ENCODE assay signal across 15 cellular contexts in the genomic region with DNA sequence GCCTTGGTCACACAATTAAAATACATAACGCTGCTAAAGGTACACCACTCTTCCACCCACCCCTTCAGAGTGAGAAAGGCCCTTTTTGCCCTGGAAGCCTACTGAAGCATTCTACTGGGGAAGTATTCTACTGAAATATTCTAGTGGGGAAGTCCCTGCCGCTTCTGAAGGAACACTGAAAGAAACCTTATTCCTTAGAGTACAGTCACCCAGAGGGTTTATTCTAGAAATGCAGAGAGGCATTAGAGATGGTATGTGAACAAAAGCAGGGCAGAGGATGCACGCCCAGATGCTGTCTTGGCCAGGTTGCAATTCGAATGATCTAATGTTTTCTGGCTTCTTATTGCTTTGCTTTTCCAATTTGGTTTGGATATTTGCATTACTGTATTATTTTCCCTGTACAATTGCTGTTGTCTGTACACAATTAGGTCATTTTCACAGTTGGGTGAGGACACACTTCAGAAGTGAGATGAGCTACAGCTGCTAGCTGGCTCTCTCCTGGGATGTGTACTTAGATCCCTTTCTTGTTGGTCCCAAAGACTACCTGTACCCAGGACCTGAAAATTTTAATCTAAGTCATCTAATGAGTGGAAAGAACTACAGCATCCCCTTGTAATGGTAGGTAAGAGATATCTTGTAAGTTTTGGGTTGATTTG. TPM values are rescaled to one million over a fixed set of nuclear protein-coding genes. Genes with fewer than 3 reads are reported as not detected.
DNase-seq lines count a peak whose midpoint lies in the region; ATAC-seq, FAIRE-seq and TF ChIP-seq lines count a peak whose summit lies in the region.
"Had no signal": no experiment of that assay in that cellular context is flagged by ENCODE, and none has a peak within 500 bp of the region (broad histone marks: within the 10 kb centered on the region; RNA-seq: fewer than 3 reads in every experiment).

No MANE protein-coding gene starts in this region.

- H3K36me3 ChIP-seq in endothelial cell of umbilical vein (ENCODE audit: control insufficient read depth in 2 of 2, extremely low read depth in 1 of 2, insufficient read depth in 2 of 2, low read length in 2 of 2): no peaks in the 10 kb centered on the region
- H3K36me3 ChIP-seq in trophoblast cell (ENCODE audit: control insufficient read depth in 1 of 2, insufficient read depth in 2 of 2, low read length in 2 of 2): no peaks in the 10 kb centered on the region
- H3K36me3 ChIP-seq in right lobe of liver: no peaks in the 10 kb centered on the region
- H3K36me3 ChIP-seq: gastrocnemius medialis, sigmoid colon had no signal

- dilution Hi-C loops in endothelial cell of umbilical vein (cut with MboI; ENCODE audit: extremely low pct_ligation_motif_present, low sequenced_read_pairs): no loop called here

- no peak overlapping the region for H3K9ac ChIP-seq in endothelial cell of umbilical vein (replicated peaks; ENCODE audit: extremely low read depth, insufficient read depth, low read length)
- no peak overlapping the region for H3K9ac ChIP-seq in trophoblast cell (ENCODE audit: low read length)

- POLR2A ChIA-PET in GM10248 (lab: Yijun Ruan, JAX) (no interaction called here), endothelial cell of umbilical vein (lab: Charles Lee) (no interaction called here)

- no peak overlapping the region for H4K12ac ChIP-seq in trophoblast cell (ENCODE audit: low read depth, low read length)

- H3K27me3 Mint-ChIP-seq in natural killer cell treated with Interleukin-12 subunit alpha and Interleukin-12 subunit beta and Interleukin-15 and Interleukin-18, amount 100 ng/mL, for 72 hours: peaks cover 0 to 11% of the 10 kb centered on the region in 2 donors
- H3K27me3 Mint-ChIP-seq in activated naive CD8-positive, alpha-beta T cell treated with anti-CD3 and anti-CD28 coated beads for 36 hours: no peaks in the 10 kb centered on the region
- H3K27me3 Mint-ChIP-seq: activated CD8-positive, alpha-beta T cell treated with anti-CD3 and anti-CD28 coated beads for 36 hours; CD4-positive, CD25-positive, alpha-beta regulatory T cell had no signal

- no peaks in the 10 kb centered on the region for H3K4me1 Mint-ChIP-seq in natural killer cell treated with Interleukin-12 subunit alpha and Interleukin-12 subunit beta and Interleukin-15 and Interleukin-18, amount 100 ng/mL, for 72 hours (ENCODE audit: low read depth in 2 of 2)
- no peaks in the 10 kb centered on the region for H3K4me1 Mint-ChIP-seq in activated naive CD8-positive, alpha-beta T cell treated with anti-CD3 and anti-CD28 coated beads for 36 hours

- CTCF ChIA-PET in GM10248 (lab: Yijun Ruan, JAX): interaction anchor here (1.4 kb wide), 1 partner anchor 10 kb away, joined by 4 read pairs; no protein-coding TSS in a partner anchor
- CTCF ChIA-PET in endothelial cell of umbilical vein (lab: Charles Lee): interaction anchor here (0.8 kb wide), 1 partner anchor 91 kb away, joined by 3 read pairs; the partner anchor contains the start of gene ZNHIT6

- FAIRE-seq in endothelial cell of umbilical vein (lab: Jason Lieb, UNC): peak; percentile 28

- no CpG with 5 or more reads among the region's 4 CpGs for WGBS in trophoblast cell (ENCODE audit: extremely low coverage, insufficient coverage, insufficient read length)
- 84% methylated on average over 3 of the region's 4 CpGs for WGBS in right lobe of liver (ENCODE audit: insufficient coverage, low coverage, low lambda C conversion rate, missing lambda C conversion rate)

- no peak overlapping the region for H3K4me3 Mint-ChIP-seq in natural killer cell treated with Interleukin-12 subunit alpha and Interleukin-12 subunit beta and Interleukin-15 and Interleukin-18, amount 100 ng/mL, for 72 hours
- no peak overlapping the region for H3K4me3 Mint-ChIP-seq in activated naive CD8-positive, alpha-beta T cell treated with anti-CD3 and anti-CD28 coated beads for 36 hours
- H3K4me3 Mint-ChIP-seq: activated CD8-positive, alpha-beta T cell treated with anti-CD3 and anti-CD28 coated beads for 36 hours; activated naive CD4-positive, alpha-beta T cell treated with anti-CD3 and anti-CD28 coated beads for 36 hours; CD4-positive, CD25-positive, alpha-beta regulatory T cell; naive B cell had no signal

- H3K4me1 ChIP-seq in endothelial cell of umbilical vein (ENCODE audit: control insufficient read depth, extremely low read depth, insufficient read depth, low read length): peaks cover 6% of the 10 kb centered on the region
- peaks cover 10 to 13% of the 10 kb centered on the region in 2 experiments for H3K4me1 ChIP-seq in trophoblast cell (ENCODE audit: control insufficient read depth in 1 of 2, insufficient read depth in 2 of 2, low read length in 2 of 2)
- H3K4me1 ChIP-seq in right lobe of liver: peaks cover 0 to 2% (median 0%) of the 10 kb centered on the region in 4 donors

- peaks cover 3% of the 10 kb centered on the region for H3K9me3 ChIP-seq in endothelial cell of umbilical vein (replicated peaks; ENCODE audit: control insufficient read depth, insufficient read depth, low read length)
- no peaks in the 10 kb centered on the region for H3K9me3 ChIP-seq in trophoblast cell (ENCODE audit: insufficient read depth, low read depth, low read length)
- H3K9me3 ChIP-seq in right lobe of liver: peaks cover 0 to 3% (median 0%) of the 10 kb centered on the region in 4 donors
- H3K9me3 ChIP-seq: gastrocnemius medialis had no signal

- no peak overlapping the region for H3K4ac ChIP-seq in trophoblast cell (ENCODE audit: low read depth, low read length)

- H3K27me3 ChIP-seq in endothelial cell of umbilical vein (ENCODE audit: control insufficient read depth in 2 of 2, insufficient read depth in 2 of 2, low read length in 2 of 2) (no peaks in the 10 kb centered on the region), trophoblast cell (ENCODE audit: insufficient read depth, low read length) (no peaks in the 10 kb centered on the region), right lobe of liver (no peaks in the 10 kb centered on the region)
- H3K27me3 ChIP-seq: gastrocnemius medialis, sigmoid colon had no signal

- no peak overlapping the region for H3K14ac ChIP-seq in trophoblast cell (ENCODE audit: low read length)

- TF ChIP-seq POLR2A in endothelial cell of umbilical vein (IDR thresholded peaks at IDR 0.05; ENCODE audit: low read depth, low read length) (no peak), right lobe of liver (IDR thresholded peaks at IDR 0.05) (no peak)

- no peaks in the 10 kb centered on the region for H4K20me1 ChIP-seq in endothelial cell of umbilical vein (replicated peaks; ENCODE audit: control insufficient read depth, extremely low read depth, insufficient read depth, low read length)

- no peak overlapping the region for H2AK5ac ChIP-seq in trophoblast cell (ENCODE audit: low read length)

- no peak overlapping the region for H2BK5ac ChIP-seq in trophoblast cell (ENCODE audit: low read depth, low read length, poor library complexity)

- H3K27ac Mint-ChIP-seq in natural killer cell treated with Interleukin-12 subunit alpha and Interleukin-12 subunit beta and Interleukin-15 and Interleukin-18, amount 100 ng/mL, for 72 hours: no peak overlapping the region
- H3K27ac Mint-ChIP-seq in activated naive CD8-positive, alpha-beta T cell treated with anti-CD3 and anti-CD28 coated beads for 36 hours: no peak overlapping the region
- H3K27ac Mint-ChIP-seq: activated CD8-positive, alpha-beta T cell treated with anti-CD3 and anti-CD28 coated beads for 36 hours; activated naive CD4-positive, alpha-beta T cell treated with anti-CD3 and anti-CD28 coated beads for 36 hours; CD4-positive, CD25-positive, alpha-beta regulatory T cell had no signal

- no peak overlapping the region for H3K23ac ChIP-seq in trophoblast cell (ENCODE audit: low read length)

- H3K18ac ChIP-seq in trophoblast cell (ENCODE audit: low read length): no peak overlapping the region

- TF ChIP-seq CTCF in GM10248 (IDR thresholded peaks at IDR 0.05; ENCODE audit: control extremely low read depth, extremely low read depth, low read depth, missing control alignments) (no peak), endothelial cell of umbilical vein (IDR thresholded peaks at IDR 0.05; ENCODE audit: extremely low read depth in 1 of 2, insufficient read depth in 1 of 2, low read depth in 1 of 2, low read length in 2 of 2) (no peak), right lobe of liver (IDR thresholded peaks at IDR 0.05) (no peak)

- BruUV-seq in endothelial cell of umbilical vein (replicated peaks; lab: Mats Ljungman, UMichigan): no TSS peak

- H2BK12ac ChIP-seq in trophoblast cell (ENCODE audit: low read length): no peak overlapping the region

- no peak overlapping the region for H2BK120ac ChIP-seq in trophoblast cell (ENCODE audit: insufficient read depth, low read length, poor library complexity)

- H4K91ac ChIP-seq in trophoblast cell (ENCODE audit: low read depth, low read length): no peak overlapping the region

- no peaks in the 10 kb centered on the region for H3K79me2 ChIP-seq in endothelial cell of umbilical vein (ENCODE audit: control insufficient read depth, insufficient read depth, low read length)
- H3K79me2 ChIP-seq in trophoblast cell (ENCODE audit: control insufficient read depth, insufficient read depth, low read length, poor library complexity): no peaks in the 10 kb centered on the region

- H3K4me2 ChIP-seq in endothelial cell of umbilical vein (ENCODE audit: insufficient read depth, low read length) (no peak overlapping the region), trophoblast cell (ENCODE audit: low read length) (no peak overlapping the region)

- H3K27ac ChIP-seq in endothelial cell of umbilical vein (ENCODE audit: insufficient read depth, low read depth, low read length) (no peak overlapping the region), trophoblast cell (ENCODE audit: low read depth, low read length) (no peak overlapping the region), right lobe of liver (no peak overlapping the region)
- H3K27ac ChIP-seq: gastrocnemius medialis had no signal

- DNase-seq in GM10248 (ENCODE audit: extremely low spot score) (peak; percentile 37), endothelial cell of umbilical vein (ENCODE audit: low read depth, low spot score) (no peak), trophoblast cell (peak; percentile 80 to 92), right lobe of liver (no peak)
- DNase-seq in natural killer cell treated with Interleukin-12 subunit alpha and Interleukin-12 subunit beta and Interleukin-15 and Interleukin-18, amount 100 ng/mL, for 72 hours (ENCODE audit: low spot score): no peak
- no peak for DNase-seq in activated naive CD8-positive, alpha-beta T cell treated with anti-CD3 and anti-CD28 coated beads for 36 hours
- DNase-seq: activated CD8-positive, alpha-beta T cell treated with anti-CD3 and anti-CD28 coated beads for 36 hours; activated naive CD4-positive, alpha-beta T cell treated with anti-CD3 and anti-CD28 coated beads for 36 hours; CD4-positive, CD25-positive, alpha-beta regulatory T cell; gastrocnemius medialis; naive B cell; NCI-H510A treated with DMSO at 0.1 percent for 48 hours; sigmoid colon had no signal

- peaks cover 27% of the 10 kb centered on the region for H3K36me3 Mint-ChIP-seq in natural killer cell treated with Interleukin-12 subunit alpha and Interleukin-12 subunit beta and Interleukin-15 and Interleukin-18, amount 100 ng/mL, for 72 hours
- peaks cover 46% of the 10 kb centered on the region for H3K36me3 Mint-ChIP-seq in activated naive CD8-positive, alpha-beta T cell treated with anti-CD3 and anti-CD28 coated beads for 36 hours

- no peak overlapping the region for H3K4me3 ChIP-seq in endothelial cell of umbilical vein (replicated peaks in 1 of 3; ENCODE audit: insufficient read depth in 1 of 3, low read depth in 1 of 3, low read length in 3 of 3)
- H3K4me3 ChIP-seq in trophoblast cell (ENCODE audit: low read depth, low read length): no peak overlapping the region
- H3K4me3 ChIP-seq in right lobe of liver: no peak overlapping the region
- H3K4me3 ChIP-seq: gastrocnemius medialis, sigmoid colon had no signal

- H2AFZ ChIP-seq in endothelial cell of umbilical vein (ENCODE audit: low read depth, low read length) (no peak overlapping the region), trophoblast cell (ENCODE audit: insufficient read depth, low read length, poor library complexity) (no peak overlapping the region)

- peaks cover 26% of the 10 kb centered on the region for H3K9me3 Mint-ChIP-seq in natural killer cell treated with Interleukin-12 subunit alpha and Interleukin-12 subunit beta and Interleukin-15 and Interleukin-18, amount 100 ng/mL, for 72 hours
- peaks cover 23% of the 10 kb centered on the region for H3K9me3 Mint-ChIP-seq in activated naive CD8-positive, alpha-beta T cell treated with anti-CD3 and anti-CD28 coated beads for 36 hours

- ATAC-seq in HG02852 (IDR thresholded peaks at IDR 0.05; ENCODE audit: unreplicated experiment): peak; percentile 75
- no peak for ATAC-seq in natural killer cell treated with Interleukin-12 subunit alpha and Interleukin-12 subunit beta and Interleukin-15 and Interleukin-18, amount 100 ng/mL, for 72 hours
- no peak for ATAC-seq in GM19023 (IDR thresholded peaks at IDR 0.05; ENCODE audit: unreplicated experiment)
- no peak for ATAC-seq in right lobe of liver
- ATAC-seq: activated CD8-positive, alpha-beta T cell treated with anti-CD3 and anti-CD28 coated beads for 36 hours; gastrocnemius medialis had no signal

- peaks cover 9% of the 10 kb centered on the region for H3K79me1 ChIP-seq in trophoblast cell (ENCODE audit: low read length)

- no peaks in the 10 kb centered on the region for H3K9me1 ChIP-seq in endothelial cell of umbilical vein (replicated peaks; ENCODE audit: control insufficient read depth, extremely low read depth, insufficient read depth, low read length)

- H4K8ac ChIP-seq in trophoblast cell (ENCODE audit: low read depth, low read length): no peak overlapping the region

- intact Hi-C loops in endothelial cell of umbilical vein (cut with micrococcal nuclease) (loop anchor here (10.0 kb wide), 1 partner anchor 267 kb away; no protein-coding TSS in a partner anchor), right lobe of liver (cut with DNase I) (loop anchor here (10.0 kb wide), 2 partner anchors 77 to 87 kb away; partner anchors contain the start of gene ZNHIT6 (in 1 of the 2))

RNA-seq across cellular contexts. Expression of gene CCN1, which starts 37.1 kb away (rescaled TPM):
- total RNA-seq in endothelial cell of umbilical vein (899 and 1,036 TPM in 2 replicates), right lobe of liver (10 to 100 TPM in 5 of 6 experiments, 1 to 10 TPM in 1; 6.7 to 62.4 (median 47.8) TPM)
- polyA plus RNA-seq in endothelial cell of umbilical vein: 462 and 516 TPM in 2 replicates
- 1,025 and 1,084 TPM in 2 replicates for polyA plus RNA-seq in endothelial cell of umbilical vein (2011; cell fraction: cytosol; rRNA removed)
- 1,068 and 1,375 TPM in 2 replicates for polyA plus RNA-seq in endothelial cell of umbilical vein (2011; cell fraction: nucleus; rRNA removed)
- 928 and 992 TPM in 2 replicates for polyA plus RNA-seq in endothelial cell of umbilical vein (2012)
- polyA minus RNA-seq in endothelial cell of umbilical vein: 488 and 545 TPM in 2 replicates
- polyA minus RNA-seq in endothelial cell of umbilical vein (2011; cell fraction: cytosol; rRNA and poly(A)+ RNA removed): 28.7 TPM
- polyA minus RNA-seq in endothelial cell of umbilical vein (2011; cell fraction: nucleus; rRNA and poly(A)+ RNA removed): 275 and 431 TPM in 2 replicates
- polyA plus RNA-seq in trophoblast cell (2013): 190 and 196 TPM in 2 replicates
- total RNA-seq in natural killer cell treated with Interleukin-12 subunit alpha and Interleukin-12 subunit beta and Interleukin-15 and Interleukin-18, amount 100 ng/mL, for 72 hours: not detected
- under 1 TPM in 1 of 2 experiments, not detected in 1; 0.12 TPM for total RNA-seq in activated naive CD8-positive, alpha-beta T cell treated with anti-CD3 and anti-CD28 coated beads for 36 hours
- total RNA-seq: activated naive CD4-positive, alpha-beta T cell treated with anti-CD3 and anti-CD28 coated beads for 36 hours; CD4-positive, CD25-positive, alpha-beta regulatory T cell had no signal
- polyA plus RNA-seq: CD4-positive, CD25-positive, alpha-beta regulatory T cell had no signal

Comparison
In these comparisons a context has a peak if more than half of its experiments do, and no peak if none do; other contexts are left out.
1. DNase-seq: peak in GM10248 (single experiment) and trophoblast cell (2 of 2); none in endothelial cell of umbilical vein (single experiment), natural killer cell treated with Interleukin-12 subunit alpha and Interleukin-12 subunit beta and Interleukin-15 and Interleukin-18, amount 100 ng/mL, for 72 hours (single experiment), activated naive CD8-positive, alpha-beta T cell treated with anti-CD3 and anti-CD28 coated beads for 36 hours (single experiment) and right lobe of liver (0 of 3).
2. RNA of gene CCN1, which starts 37.1 kb away (total RNA-seq): 899 to 1,036 TPM in endothelial cell of umbilical vein; 6.7 to 62.4 TPM in right lobe of liver, 0.12 TPM in activated naive CD8-positive, alpha-beta T cell treated with anti-CD3 and anti-CD28 coated beads for 36 hours and not detected in natural killer cell treated with Interleukin-12 subunit alpha and Interleukin-12 subunit beta and Interleukin-15 and Interleukin-18, amount 100 ng/mL, for 72 hours; every median in the first group is over 10 times any median in the second.